8 cellular contexts compared by ENCODE assay signal in genomic region chr10:44864637-44865288, GRCh38. TPM values are rescaled to one million over a fixed set of nuclear protein-coding genes. Genes with fewer than 3 reads are reported as not detected.
DNase-seq lines count a peak whose midpoint lies in the region; ATAC-seq lines count a peak whose summit lies in the region.

No MANE protein-coding gene starts in this region.

- POLR2A ChIA-PET in activated CD4-positive, alpha-beta T cell treated with anti-CD3 and anti-CD28 coated beads, Interleukin-2, amount 10 ng/mL, durations not matched to agents 7 days and 5 days (lab: Charles Lee): no interaction called here

- peak overlapping the region; percentile 78 for H3K4me3 Mint-ChIP-seq in activated CD4-positive, alpha-beta T cell treated with anti-CD3 and anti-CD28 coated beads, Interleukin-2, amount 10 ng/mL, durations not matched to agents 7 days and 5 days

- no peak overlapping the region for H3K27ac Mint-ChIP-seq in activated CD4-positive, alpha-beta T cell treated with anti-CD3 and anti-CD28 coated beads, Interleukin-2, amount 10 ng/mL, durations not matched to agents 7 days and 5 days

- peaks cover 47% of the 10 kb centered on the region for H3K27me3 Mint-ChIP-seq in activated CD4-positive, alpha-beta T cell treated with anti-CD3 and anti-CD28 coated beads, Interleukin-2, amount 10 ng/mL, durations not matched to agents 7 days and 5 days

- no peaks in the 10 kb centered on the region for H3K36me3 Mint-ChIP-seq in activated CD4-positive, alpha-beta T cell treated with anti-CD3 and anti-CD28 coated beads, Interleukin-2, amount 10 ng/mL, durations not matched to agents 7 days and 5 days (ENCODE audit: low read depth)

- peak; percentile 92 for ATAC-seq in GM18907 (IDR thresholded peaks at IDR 0.05; ENCODE audit: unreplicated experiment)
- peak; percentile 90 for ATAC-seq in HG03175 (IDR thresholded peaks at IDR 0.05; ENCODE audit: unreplicated experiment)
- ATAC-seq in left lobe of liver: peak; percentile 98

- H3K4me1 Mint-ChIP-seq in activated CD4-positive, alpha-beta T cell treated with anti-CD3 and anti-CD28 coated beads, Interleukin-2, amount 10 ng/mL, durations not matched to agents 7 days and 5 days: peaks cover 14% of the 10 kb centered on the region

- CTCF ChIA-PET in activated CD4-positive, alpha-beta T cell treated with anti-CD3 and anti-CD28 coated beads, Interleukin-2, amount 10 ng/mL, durations not matched to agents 7 days and 5 days (lab: Charles Lee): interaction anchor here (0.8 to 1.6 kb wide), 3 partner anchors 10 to 69 kb away, joined by 3 to 5 read pairs (median 4); no protein-coding TSS in a partner anchor

- H3K9me3 Mint-ChIP-seq in activated CD4-positive, alpha-beta T cell treated with anti-CD3 and anti-CD28 coated beads, Interleukin-2, amount 10 ng/mL, durations not matched to agents 7 days and 5 days: no peaks in the 10 kb centered on the region

- DNase-seq in AG08395 (ENCODE audit: low spot score) (peak; percentile 92), NCI-H345 treated with DMSO at 0.1 percent for 48 hours (lab: John Stamatoyannopoulos, UW; ENCODE audit: unreplicated experiment) (peak; percentile 4), cortex of kidney (lab: John Stamatoyannopoulos, UW) (peak; percentile 61), left lobe of liver (ENCODE audit: low spot score) (peak; percentile 90)
- peak; percentile 81 for DNase-seq in activated CD4-positive, alpha-beta T cell treated with anti-CD3 and anti-CD28 coated beads, Interleukin-2, amount 10 ng/mL, durations not matched to agents 7 days and 5 days
- peak; percentile 76 for DNase-seq in stimulated activated CD4-positive, alpha-beta T cell treated with anti-CD3 and anti-CD28 coated beads, Interleukin-1b, Interleukin-23, amount 100 ng/mL, for 48 hours

RNA-seq across cellular contexts. Expression of gene TMEM72, which starts 46.4 kb away (rescaled TPM):
- total RNA-seq in activated CD4-positive, alpha-beta T cell treated with anti-CD3 and anti-CD28 coated beads, Interleukin-2, amount 10 ng/mL, durations not matched to agents 7 days and 5 days: not detected
- total RNA-seq in left lobe of liver: not detected

Comparison
In these comparisons a context has a peak if more than half of its experiments do, and no peak if none do; other contexts are left out.
1. Peak in every context shown above with its lines: DNase-seq and ATAC-seq.
2. DNase-seq: peak in every context shown above with its lines; median percentile 92 in AG08395; 90 in left lobe of liver; 81 in activated CD4-positive, alpha-beta T cell treated with anti-CD3 and anti-CD28 coated beads, Interleukin-2, amount 10 ng/mL, durations not matched to agents 7 days and 5 days; 76 in stimulated activated CD4-positive, alpha-beta T cell treated with anti-CD3 and anti-CD28 coated beads, Interleukin-1b, Interleukin-23, amount 100 ng/mL, for 48 hours; 61 in cortex of kidney; 4 in NCI-H345 treated with DMSO at 0.1 percent for 48 hours.